In genomic region chr19:10587022-10587838, GRCh38 we compare ENCODE assay signal across 11 cellular contexts. TPM values are rescaled to one million over a fixed set of nuclear protein-coding genes. Genes with fewer than 3 reads are reported as not detected.
DNase-seq lines count a peak whose midpoint lies in the region; ATAC-seq and TF ChIP-seq lines count a peak whose summit lies in the region.
"Had no signal": no experiment of that assay in that cellular context is flagged by ENCODE, and none has a peak within 500 bp of the region (broad histone marks: within the 10 kb centered on the region; RNA-seq: fewer than 3 reads in every experiment).

Gene AP1M2 (minus strand): TSS chr19:10587312. CDS start chr19:10587231, 81 bp downstream.

- peak within 1 kb of the TSS in 4 of 7 donors; percentile 8 to 84 (median 26) for H3K27ac Mint-ChIP-seq in CD4-positive, alpha-beta memory T cell
- peak within 1 kb of the TSS; percentile 0 for H3K27ac Mint-ChIP-seq in endothelial cell (ENCODE audit: unreplicated experiment)

- no peaks in the 10 kb centered on the region for H3K36me3 ChIP-seq in CD4-positive, alpha-beta memory T cell (ENCODE audit: insufficient read depth, low read length)

- CTCF ChIA-PET in CD4-positive, alpha-beta memory T cell (lab: Charles Lee; ENCODE audit: partially characterized antibody), result interaction anchor here (0.7 to 9.3 kb wide), 2 partner anchors 60 to 242 kb away, joined by 3 to 473 read pairs; no protein-coding TSS in a partner anchor

- no peaks in the 10 kb centered on the region for H3K36me3 Mint-ChIP-seq in CD4-positive, alpha-beta memory T cell
- H3K36me3 Mint-ChIP-seq in endothelial cell (ENCODE audit: low read depth, unreplicated experiment), result no peaks in the 10 kb centered on the region

- TF ChIP-seq CTCF in endothelial cell (IDR thresholded peaks at IDR 0.05; ENCODE audit: unreplicated experiment) (no peak), foreskin fibroblast (IDR thresholded peaks at IDR 0.05; ENCODE audit: low read depth, low read length) (no peak)

- H3K27me3 ChIP-seq in CD4-positive, alpha-beta memory T cell (ENCODE audit: insufficient read depth, low read length), result no peaks in the 10 kb centered on the region

- no peak for DNase-seq in CD4-positive, alpha-beta memory T cell
- DNase-seq in NCI-H1417 treated with DMSO at 0.1 percent for 48 hours (lab: John Stamatoyannopoulos, UW) (peak; percentile 15), endothelial cell (ENCODE audit: low spot score) (no peak), mucosa of gallbladder (ENCODE audit: low spot score) (peak; percentile 32), foreskin fibroblast (no peak), GOT3 (lab: John Stamatoyannopoulos, UW) (no peak)
- no peak for DNase-seq in stimulated activated naive CD4-positive, alpha-beta T cell (lab: John Stamatoyannopoulos, UW)
- DNase-seq: AML-193, NCI-H1694 had no signal

- ATAC-seq in GM18907 (IDR thresholded peaks at IDR 0.05; ENCODE audit: unreplicated experiment), result no peak

- intact Hi-C loops in CD4-positive, alpha-beta memory T cell (cut with micrococcal nuclease), result no loop called here

- H3K4me3 ChIP-seq in CD4-positive, alpha-beta memory T cell (ENCODE audit: low read length in 2 of 2), result no peak within 1 kb of the TSS
- no peak within 1 kb of the TSS for H3K4me3 ChIP-seq in foreskin fibroblast (ENCODE audit: low read depth in 1 of 2, low read length in 2 of 2)
- H3K4me3 ChIP-seq: SK-N-MC had no signal

- peak within 1 kb of the TSS in 2 of 8 donors; percentile 15 to 65 for H3K4me3 Mint-ChIP-seq in CD4-positive, alpha-beta memory T cell
- peak within 1 kb of the TSS; percentile 42 for H3K4me3 Mint-ChIP-seq in endothelial cell (ENCODE audit: unreplicated experiment)

- no peak within 1 kb of the TSS for H3K27ac ChIP-seq in CD4-positive, alpha-beta memory T cell (ENCODE audit: low read depth, low read length)
- H3K27ac ChIP-seq: SK-N-MC had no signal

- no peaks in the 10 kb centered on the region for H3K9me3 ChIP-seq in CD4-positive, alpha-beta memory T cell (ENCODE audit: control insufficient read depth in 1 of 2, low read length in 2 of 2)

- POLR2A ChIA-PET in CD4-positive, alpha-beta memory T cell (lab: Charles Lee; ENCODE audit: partially characterized antibody), result no interaction called here

- H3K27me3 Mint-ChIP-seq in CD4-positive, alpha-beta memory T cell, result peaks cover 0 to 5% of the 10 kb centered on the region in 2 donors
- H3K27me3 Mint-ChIP-seq in endothelial cell (ENCODE audit: unreplicated experiment), result peaks cover 4% of the 10 kb centered on the region

- H3K4me1 ChIP-seq in CD4-positive, alpha-beta memory T cell (ENCODE audit: insufficient read depth, low read length), result peaks cover 13% of the 10 kb centered on the region

- H3K4me1 Mint-ChIP-seq in CD4-positive, alpha-beta memory T cell, result peaks cover 10 to 24% (median 16%) of the 10 kb centered on the region in 4 donors
- H3K4me1 Mint-ChIP-seq in endothelial cell (ENCODE audit: unreplicated experiment), result peaks cover 10% of the 10 kb centered on the region

- H3K9me3 Mint-ChIP-seq in CD4-positive, alpha-beta memory T cell, result no peaks in the 10 kb centered on the region
- no peaks in the 10 kb centered on the region for H3K9me3 Mint-ChIP-seq in endothelial cell (ENCODE audit: unreplicated experiment)

RNA-seq across cellular contexts. Expression of gene AP1M2, which starts in this region (rescaled TPM):
- not detected for total RNA-seq in CD4-positive, alpha-beta memory T cell
- polyA plus RNA-seq in CD4-positive, alpha-beta memory T cell, result not detected
- total RNA-seq in endothelial cell (ENCODE audit: unreplicated experiment) (7.5 TPM), mucosa of gallbladder (88.3 TPM)

Comparison
In these comparisons a context has a peak if more than half of its experiments do, and no peak if none do; other contexts are left out.
1. RNA of gene AP1M2 (total RNA-seq): 88.3 TPM in mucosa of gallbladder (single experiment); 7.5 TPM in endothelial cell (single experiment) and not detected in CD4-positive, alpha-beta memory T cell; every median in the first group is over 10 times any median in the second.
2. DNase-seq: peak in NCI-H1417 treated with DMSO at 0.1 percent for 48 hours (single experiment) and mucosa of gallbladder (single experiment); none in CD4-positive, alpha-beta memory T cell (0 of 5), endothelial cell (single experiment), stimulated activated naive CD4-positive, alpha-beta T cell (0 of 6), foreskin fibroblast (0 of 2) and GOT3 (single experiment).